In the genomic region with DNA sequence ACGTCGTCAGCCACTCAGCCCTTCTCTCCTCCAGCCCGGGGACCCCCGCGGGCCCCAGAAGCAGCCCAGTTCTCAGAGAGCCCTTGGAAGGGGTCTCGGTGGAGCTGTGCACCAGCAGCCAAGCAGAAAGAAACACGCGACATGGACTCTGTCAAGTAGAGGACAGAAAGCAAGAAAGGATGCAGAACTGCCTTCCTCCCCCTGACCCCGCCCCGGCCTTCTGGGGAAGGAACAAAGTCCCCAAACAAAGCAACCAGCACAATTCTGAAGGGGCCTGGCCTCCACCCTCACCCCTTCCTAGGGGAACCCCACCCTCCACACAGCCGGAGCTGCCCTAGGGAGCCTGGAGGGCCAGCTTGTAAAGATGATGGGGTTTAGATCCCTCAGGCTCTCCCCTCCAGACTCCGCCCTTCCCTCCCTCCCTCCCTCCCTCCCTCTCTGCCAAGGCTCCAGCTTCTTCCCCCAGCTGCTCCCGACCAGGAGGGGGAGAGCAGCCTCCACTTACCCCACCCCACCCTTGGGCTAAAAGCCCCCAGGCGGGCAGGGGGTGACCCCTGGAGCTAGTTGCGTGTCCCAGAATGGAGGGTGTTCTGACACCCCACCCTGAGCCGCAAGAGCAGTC, we compare ENCODE assay signal across 1 cellular context.
A peak's percentile ranks its signal among the peaks of the same experiment; 100 is the strongest.
TF ChIP-seq lines count a peak whose summit lies in the region.

No MANE protein-coding gene starts in this region.

TF ChIP-seq in GM12878, 131 proteins besides CTCF, POLR2A, EP300 and RAD21:
- TF ChIP-seq BHLHE40 (IDR thresholded peaks at IDR 0.05; ENCODE audit: borderline replicate concordance in 1 of 2, low read depth in 2 of 2, low read length in 1 of 2), result peak in 1 of 2 experiments; percentile 38; a peak in 1 of 4 replicates
- TF ChIP-seq MEF2B (IDR thresholded peaks at IDR 0.05; ENCODE audit: partially characterized antibody, poor library complexity, severe bottlenecking), result no peak
